9 cellular contexts compared by ENCODE assay signal in the genomic region with DNA sequence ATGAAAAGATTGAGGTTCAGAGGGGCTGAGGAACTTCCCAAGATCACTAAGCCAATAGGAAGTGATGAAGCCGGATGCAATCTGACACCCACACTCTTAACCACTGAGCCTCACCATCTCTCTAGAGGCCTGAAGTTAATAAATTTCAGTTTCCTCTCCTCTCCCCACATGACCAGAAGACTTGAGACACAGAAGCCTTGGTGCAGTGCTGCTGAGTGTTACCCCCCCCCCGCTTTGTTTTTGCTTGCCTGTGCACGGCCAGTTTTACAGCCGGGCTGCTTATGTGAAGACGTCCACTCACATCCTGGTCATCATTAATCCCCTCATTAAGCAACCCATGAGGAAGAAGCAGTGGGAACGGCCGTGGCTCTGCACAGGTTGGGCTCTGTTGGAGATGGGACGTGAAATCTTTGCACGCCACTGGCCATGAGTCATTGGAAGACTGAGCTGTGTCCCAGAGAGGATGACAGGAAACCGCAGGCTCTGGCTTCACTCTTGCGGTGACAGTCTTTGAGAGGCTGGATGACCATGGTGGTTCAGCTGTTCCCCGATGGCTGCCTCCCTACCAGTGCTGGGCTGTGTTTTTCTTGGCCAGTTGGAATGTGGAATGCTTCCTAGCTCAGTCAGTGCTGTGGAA.
DNase-seq lines count a peak whose midpoint lies in the region; ATAC-seq and TF ChIP-seq lines count a peak whose summit lies in the region.
"Had no signal": no experiment of that assay in that cellular context is flagged by ENCODE, and none has a peak within 500 bp of the region (broad histone marks: within the 10 kb centered on the region; RNA-seq: fewer than 3 reads in every experiment).

No MANE protein-coding gene starts in this region.

- H3K27me3 ChIP-seq in colonic mucosa = no peaks in the 10 kb centered on the region
- H3K27me3 ChIP-seq: tibial nerve had no signal

- H3K36me3 Mint-ChIP-seq in activated naive CD4-positive, alpha-beta T cell treated with anti-CD3 and anti-CD28 coated beads, Interleukin-2, amount 50 U/mL, for 72 hours = no peaks in the 10 kb centered on the region

- DNase-seq in colonic mucosa (peak; percentile 18), retina (peak; percentile 48), HuH-7.5 (ENCODE audit: low spot score) (no peak), erythroblast (lab: John Stamatoyannopoulos, UW) (no peak)
- no peak for DNase-seq in activated naive CD4-positive, alpha-beta T cell treated with anti-CD3 and anti-CD28 coated beads, Interleukin-2, amount 50 U/mL, for 72 hours (ENCODE audit: low spot score in 2 of 2)

- TF ChIP-seq POLR2A in erythroblast (IDR thresholded peaks at IDR 0.05; ENCODE audit: low read length) = no peak

- H3K27ac ChIP-seq in colonic mucosa = no peak overlapping the region

- no peaks in the 10 kb centered on the region for H3K9me3 ChIP-seq in colonic mucosa
- H3K9me3 ChIP-seq: tibial nerve had no signal

- no peaks in the 10 kb centered on the region for H3K4me1 ChIP-seq in colonic mucosa

- H3K36me3 ChIP-seq in colonic mucosa = no peaks in the 10 kb centered on the region
- H3K36me3 ChIP-seq: tibial nerve had no signal

- peaks cover 14 to 24% of the 10 kb centered on the region in 2 donors for H3K9me3 Mint-ChIP-seq in activated naive CD4-positive, alpha-beta T cell treated with anti-CD3 and anti-CD28 coated beads, Interleukin-2, amount 50 U/mL, for 72 hours

- peak; percentile 72 for ATAC-seq in GM19023 (IDR thresholded peaks at IDR 0.05; ENCODE audit: unreplicated experiment)
- ATAC-seq in HG03520 (IDR thresholded peaks at IDR 0.05; ENCODE audit: unreplicated experiment) = peak; percentile 94
- ATAC-seq in activated naive CD4-positive, alpha-beta T cell treated with anti-CD3 and anti-CD28 coated beads, Interleukin-2, amount 50 U/mL, for 72 hours = no peak
- no peak for ATAC-seq in HG02840 (IDR thresholded peaks at IDR 0.05; ENCODE audit: low FRiP score, unreplicated experiment)

- no peak overlapping the region for H3K27ac Mint-ChIP-seq in activated naive CD4-positive, alpha-beta T cell treated with anti-CD3 and anti-CD28 coated beads, Interleukin-2, amount 50 U/mL, for 72 hours

- intact Hi-C loops in colonic mucosa (cut with DNase I) = no loop called here

- no peak overlapping the region for H3K9ac ChIP-seq in colonic mucosa (ENCODE audit: low read depth in 2 of 2, low read length in 2 of 2)

- no peak for TF ChIP-seq CTCF in colonic mucosa (IDR thresholded peaks at IDR 0.05)

- no peak overlapping the region for H3K4me3 ChIP-seq in colonic mucosa
- H3K4me3 ChIP-seq: tibial nerve had no signal

Comparison
In these comparisons a context has a peak if more than half of its experiments do, and no peak if none do; other contexts are left out.
1. ATAC-seq: peak in GM19023 (single experiment) and HG03520 (single experiment); none in activated naive CD4-positive, alpha-beta T cell treated with anti-CD3 and anti-CD28 coated beads, Interleukin-2, amount 50 U/mL, for 72 hours (0 of 2) and HG02840 (single experiment).
2. DNase-seq: peak in colonic mucosa (single experiment) and retina (single experiment); none in HuH-7.5 (single experiment), activated naive CD4-positive, alpha-beta T cell treated with anti-CD3 and anti-CD28 coated beads, Interleukin-2, amount 50 U/mL, for 72 hours (0 of 2) and erythroblast (0 of 2).